ENCODE assay signal across 24 cellular contexts in genomic region chr6:150346346-150346745, GRCh38. TPM values are rescaled to one million over a fixed set of nuclear protein-coding genes. Genes with fewer than 3 reads are reported as not detected.
A peak's percentile ranks its signal among the peaks of the same experiment; 100 is the strongest.
DNase-seq lines count a peak whose midpoint lies in the region; FAIRE-seq and TF ChIP-seq lines count a peak whose summit lies in the region.
"Had no signal": no experiment of that assay in that cellular context is flagged by ENCODE, and none has a peak within 500 bp of the region (broad histone marks: within the 10 kb centered on the region; RNA-seq: fewer than 3 reads in every experiment).

No MANE protein-coding gene starts in this region.

- no peak for TF ChIP-seq EP300 in ovary (IDR thresholded peaks at IDR 0.05)

- WGBS in ovary, 3 donors: 75 to 85% (median 80%) methylated on average over 2 of the region's 2 CpGs

- FAIRE-seq in bronchial epithelial cell (lab: Jason Lieb, UNC): no peak
- FAIRE-seq: GM12891, HepG2 had no signal

- no peak for TF ChIP-seq POLR2A in ovary (IDR thresholded peaks at IDR 0.05)

- POLR2A ChIA-PET in A673 (lab: Charles Lee; ENCODE audit: low non-redundant PET): interaction anchor here (0.6 kb wide), 1 partner anchor 541 kb away, joined by 3 read pairs; no protein-coding TSS in a partner anchor

- no peak overlapping the region for H3K27ac ChIP-seq in A673 (ENCODE audit: low read depth, low read length, poor library complexity, severe bottlenecking)
- H3K27ac ChIP-seq in ovary: no peak overlapping the region
- H3K27ac ChIP-seq: BLaER1 treated with 17β-estradiol and CSF1 and Interleukin-3, amounts not matched to agents 10 nM and 100 nM; KMS-11 had no signal

- H3K36me3 ChIP-seq in A673 (ENCODE audit: insufficient read depth, low read length, poor library complexity, severe bottlenecking) (no peaks in the 10 kb centered on the region), bronchial epithelial cell (ENCODE audit: control insufficient read depth, insufficient read depth, low read length) (no peaks in the 10 kb centered on the region), ovary (no peaks in the 10 kb centered on the region)
- H3K36me3 ChIP-seq: BLaER1 treated with 17β-estradiol and CSF1 and Interleukin-3, amounts not matched to agents 10 nM and 100 nM; MG63 had no signal

- no peaks in the 10 kb centered on the region for H3K4me1 ChIP-seq in A673 (ENCODE audit: insufficient read depth, low read length, poor library complexity, severe bottlenecking)
- no peaks in the 10 kb centered on the region for H3K4me1 ChIP-seq in ovary (ENCODE audit: insufficient read depth)

- CTCF ChIA-PET in A673 (lab: Charles Lee): interaction anchor here (0.7 kb wide), 1 partner anchor 141 kb away, joined by 3 read pairs; no protein-coding TSS in a partner anchor

- no TSS peak for BruUV-seq in A673 (replicated peaks; lab: Mats Ljungman, UMichigan)

- no peaks in the 10 kb centered on the region for H3K27me3 ChIP-seq in A673 (replicated peaks; ENCODE audit: insufficient read depth, low read depth, low read length, poor library complexity)
- H3K27me3 ChIP-seq in bronchial epithelial cell (ENCODE audit: control insufficient read depth, insufficient read depth, low read length): no peaks in the 10 kb centered on the region
- no peaks in the 10 kb centered on the region for H3K27me3 ChIP-seq in ovary
- H3K27me3 ChIP-seq: BLaER1 treated with 17β-estradiol and CSF1 and Interleukin-3, amounts not matched to agents 10 nM and 100 nM; MG63 had no signal

- intact Hi-C loops in A673 (cut with micrococcal nuclease; ENCODE audit: unreplicated experiment): no loop called here
- intact Hi-C loops in ovary (cut with DNase I): no loop called here

- H3K9me3 ChIP-seq in A673 (ENCODE audit: low read depth, low read length, poor library complexity, severe bottlenecking): no peaks in the 10 kb centered on the region
- H3K9me3 ChIP-seq in ovary: no peaks in the 10 kb centered on the region
- H3K9me3 ChIP-seq: BLaER1 treated with 17β-estradiol and CSF1 and Interleukin-3, amounts not matched to agents 10 nM and 100 nM had no signal

- TF ChIP-seq CTCF in A673 (conservative IDR thresholded peaks at IDR 0.05; ENCODE audit: low read depth, low read length) (no peak), bronchial epithelial cell (IDR thresholded peaks at IDR 0.05; ENCODE audit: insufficient read depth, low read length, severe bottlenecking) (no peak), fibroblast of villous mesenchyme (IDR thresholded peaks at IDR 0.05; ENCODE audit: insufficient read depth, low read depth, low read length) (no peak), ovary (IDR thresholded peaks at IDR 0.05) (no peak)

- H3K4me3 ChIP-seq in A673 (ENCODE audit: low read depth, low read length, poor library complexity, severe bottlenecking): no peak overlapping the region
- no peak overlapping the region for H3K4me3 ChIP-seq in bronchial epithelial cell (ENCODE audit: low read depth, low read length)
- no peak overlapping the region for H3K4me3 ChIP-seq in fibroblast of villous mesenchyme (ENCODE audit: low read depth, low read length)
- no peak overlapping the region for H3K4me3 ChIP-seq in ovary
- H3K4me3 ChIP-seq: BLaER1 treated with 17β-estradiol and CSF1 and Interleukin-3, amounts not matched to agents 10 nM and 100 nM; MG63 had no signal

- peak; percentile 22 for DNase-seq in A673 (ENCODE audit: low spot score)
- peak; percentile 12 for DNase-seq in NCI-H1105 treated with DMSO at 0.1 percent for 48 hours (lab: John Stamatoyannopoulos, UW)
- peak; percentile 68 for DNase-seq in bronchial epithelial cell (ENCODE audit: low read depth)
- peak; percentile 2 for DNase-seq in fibroblast of villous mesenchyme (ENCODE audit: low read depth)
- no peak for DNase-seq in dermis blood vessel endothelial cell
- no peak for DNase-seq in ovary
- no peak for DNase-seq in COLO829 (ENCODE audit: low spot score)
- no peak for DNase-seq in islet precursor cell
- DNase-seq: CD8-positive, alpha-beta memory T cell; DND-41; GDM1; MG63; NCI-H1092; NCI-H1694; NCI-H345; NCI-H526 treated with DMSO at 0.1 percent for 48 hours; OCI-M1; RPMI8226 had no signal

RNA-seq across cellular contexts. Expression of gene IYD, which starts 22.5 kb away (rescaled TPM):
- not detected in 2 replicates for total RNA-seq in A673 (2021)
- total RNA-seq in bronchial epithelial cell: not detected in 2 replicates
- total RNA-seq in fibroblast of villous mesenchyme: not detected in 2 replicates
- total RNA-seq in dermis blood vessel endothelial cell: under 0.01 TPM in 1 of 2 replicates, not detected in the other
- total RNA-seq in ovary: not detected
- polyA plus RNA-seq in ovary: not detected
- total RNA-seq: A172; CD8-positive, alpha-beta memory T cell; H4 had no signal
- polyA plus RNA-seq: CD8-positive, alpha-beta memory T cell had no signal

Comparison
In these comparisons a context has a peak if more than half of its experiments do, and no peak if none do; other contexts are left out.
1. DNase-seq: peak in A673 (single experiment), NCI-H1105 treated with DMSO at 0.1 percent for 48 hours (single experiment), bronchial epithelial cell (single experiment) and fibroblast of villous mesenchyme (single experiment); none in dermis blood vessel endothelial cell (single experiment), ovary (0 of 5), COLO829 (single experiment) and islet precursor cell (single experiment).